ENCODE assay signal across 18 cellular contexts in genomic region chr18:44067201-44067600, GRCh38.
"Had no signal": no experiment of that assay in that cellular context is flagged by ENCODE, and none has a peak within 500 bp of the region (broad histone marks: within the 10 kb centered on the region; RNA-seq: fewer than 3 reads in every experiment).

No MANE protein-coding gene starts in this region.

- ATAC-seq: foreskin keratinocyte; left cardiac atrium; natural killer cell treated with Interleukin-12 subunit alpha and Interleukin-12 subunit beta and Interleukin-15 and Interleukin-18, amount 100 ng/mL, for 72 hours; pancreas; right cardiac atrium had no signal

- DNase-seq: effector CD4-positive, alpha-beta T cell; endodermal cell; erythroblast; foreskin keratinocyte; head of caudate nucleus; kidney; left cardiac atrium; left ventricle myocardium inferior; mesenchymal stem cell; midbrain; occipital lobe; pancreas; right cardiac atrium; small intestine; stimulated activated CD4-positive, alpha-beta T cell treated with anti-CD3 and anti-CD28 coated beads, Interleukin-12 subunit alpha, Interleukin-12 subunit beta, amount 100 ng/mL, for 4 hours; stimulated activated naive CD4-positive, alpha-beta T cell; trophoblast cell had no signal
